8 cellular contexts compared by ENCODE assay signal in genomic region chr16:11797957-11798299, GRCh38. TPM values are rescaled to one million over a fixed set of nuclear protein-coding genes. Genes with fewer than 3 reads are reported as not detected.
DNase-seq lines count a peak whose midpoint lies in the region; ATAC-seq, FAIRE-seq and TF ChIP-seq lines count a peak whose summit lies in the region.

No MANE protein-coding gene starts in this region.

- 2 to 5% (median 3%) methylated on average over 7 of the region's 7 CpGs for WGBS in small intestine, 3 donors

- H3K27ac ChIP-seq in CD4-positive, alpha-beta T cell (ENCODE audit: low read depth, low read length): peak overlapping the region; percentile 94
- H3K27ac ChIP-seq in HL-60 (replicated peaks) (peak overlapping the region; percentile 74), small intestine (ENCODE audit: low read depth in 1 of 2, low read length in 1 of 2) (peak overlapping the region; percentile 79 to 99)

- POLR2A ChIA-PET in CD4-positive, alpha-beta T cell (lab: Charles Lee): interaction anchor here (0.7 to 6.2 kb wide), 18 partner anchors 9 to 856 kb away, joined by 3 to 168 read pairs (median 6); partner anchors contain the start of genes DEXI, GSPT1, RSL1D1 and TXNDC11
- POLR2A ChIA-PET in activated naive CD8-positive, alpha-beta T cell treated with anti-CD3 and anti-CD28 coated beads, Interleukin-2, amount 10 ng/mL, durations not matched to agents 7 days and 5 days (lab: Charles Lee): interaction anchor here (0.7 to 3.5 kb wide), 14 partner anchors 11 to 282 kb away, joined by 3 to 36 read pairs (median 5); partner anchors contain the start of genes GSPT1, LITAF, RSL1D1 and SNX29

- no peak for FAIRE-seq in small intestine (lab: Jason Lieb, UNC)

- H3K9me3 Mint-ChIP-seq in CD4-positive, alpha-beta T cell: no peaks in the 10 kb centered on the region
- H3K9me3 Mint-ChIP-seq in activated naive CD8-positive, alpha-beta T cell treated with anti-CD3 and anti-CD28 coated beads, Interleukin-2, amount 10 ng/mL, durations not matched to agents 7 days and 5 days: no peaks in the 10 kb centered on the region

- H3K36me3 Mint-ChIP-seq in CD4-positive, alpha-beta T cell (ENCODE audit: low read depth): peaks cover 39% of the 10 kb centered on the region
- H3K36me3 Mint-ChIP-seq in activated naive CD8-positive, alpha-beta T cell treated with anti-CD3 and anti-CD28 coated beads, Interleukin-2, amount 10 ng/mL, durations not matched to agents 7 days and 5 days: peaks cover 15% of the 10 kb centered on the region

- intact Hi-C loops in CD4-positive, alpha-beta T cell (cut with DNase I, micrococcal nuclease): loop anchor here (1.0 to 5.0 kb wide), 8 partner anchors 15 to 856 kb away; partner anchors contain the start of genes TXNDC11 (in 2 of the 2), CLEC16A (in 1 of the 2), DEXI (in 1 of the 2) and GSPT1 (in 1 of the 2)

- TF ChIP-seq CTCF in CD4-positive, alpha-beta T cell (IDR thresholded peaks at IDR 0.05): no peak
- no peak for TF ChIP-seq CTCF in HL-60 (IDR thresholded peaks at IDR 0.05; ENCODE audit: insufficient read depth, low read length)

- CTCF ChIA-PET in CD4-positive, alpha-beta T cell (lab: Charles Lee): interaction anchor here (1.1 to 3.8 kb wide), 12 partner anchors 12 to 266 kb away, joined by 3 to 37 read pairs (median 6); partner anchors contain the start of gene TXNDC11

- H3K4me1 Mint-ChIP-seq in CD4-positive, alpha-beta T cell (ENCODE audit: low read depth): peaks cover 74% of the 10 kb centered on the region
- H3K4me1 Mint-ChIP-seq in activated naive CD8-positive, alpha-beta T cell treated with anti-CD3 and anti-CD28 coated beads, Interleukin-2, amount 10 ng/mL, durations not matched to agents 7 days and 5 days: peaks cover 58% of the 10 kb centered on the region

- H3K4me3 Mint-ChIP-seq in CD4-positive, alpha-beta T cell: peak overlapping the region; percentile 97
- peak overlapping the region; percentile 91 for H3K4me3 Mint-ChIP-seq in activated naive CD8-positive, alpha-beta T cell treated with anti-CD3 and anti-CD28 coated beads, Interleukin-2, amount 10 ng/mL, durations not matched to agents 7 days and 5 days

- H3K36me3 ChIP-seq in small intestine (ENCODE audit: control insufficient read depth in 2 of 2, insufficient read depth in 2 of 2, low read length in 2 of 2): no peaks in the 10 kb centered on the region

- no peaks in the 10 kb centered on the region for H3K9me3 ChIP-seq in CD4-positive, alpha-beta T cell (ENCODE audit: control insufficient read depth, low read length)
- no peaks in the 10 kb centered on the region for H3K9me3 ChIP-seq in small intestine (ENCODE audit: control insufficient read depth, low read depth)

- DNase-seq in CD4-positive, alpha-beta T cell: no peak
- DNase-seq in HL-60 (ENCODE audit: low read depth in 1 of 2, low spot score in 1 of 2): peak in 1 of 2 experiments; percentile 23
- no peak for DNase-seq in activated naive CD8-positive, alpha-beta T cell treated with anti-CD3 and anti-CD28 coated beads, Interleukin-2, amount 10 ng/mL, durations not matched to agents 7 days and 5 days
- DNase-seq in small intestine: peak; percentile 37
- no peak for DNase-seq in DMS153 (lab: John Stamatoyannopoulos, UW)

- H3K27ac Mint-ChIP-seq in CD4-positive, alpha-beta T cell: peak overlapping the region; percentile 100
- H3K27ac Mint-ChIP-seq in activated naive CD8-positive, alpha-beta T cell treated with anti-CD3 and anti-CD28 coated beads, Interleukin-2, amount 10 ng/mL, durations not matched to agents 7 days and 5 days: peak overlapping the region; percentile 90

- H3K4me3 ChIP-seq in HL-60 (replicated peaks; ENCODE audit: insufficient read depth, low read length) (peak overlapping the region; percentile 73), iPS-11a (ENCODE audit: low read depth, low read length) (peak overlapping the region; percentile 57), small intestine (ENCODE audit: low read depth in 1 of 2, low read length in 2 of 2) (peak overlapping the region; percentile 47 to 73)

- no peaks in the 10 kb centered on the region for H3K27me3 Mint-ChIP-seq in CD4-positive, alpha-beta T cell
- no peaks in the 10 kb centered on the region for H3K27me3 Mint-ChIP-seq in activated naive CD8-positive, alpha-beta T cell treated with anti-CD3 and anti-CD28 coated beads, Interleukin-2, amount 10 ng/mL, durations not matched to agents 7 days and 5 days

- H3K27me3 ChIP-seq in CD4-positive, alpha-beta T cell (ENCODE audit: control insufficient read depth, insufficient read depth, low read length): no peaks in the 10 kb centered on the region
- H3K27me3 ChIP-seq in HL-60 (ENCODE audit: insufficient read depth, poor library complexity, severe bottlenecking) (no peaks in the 10 kb centered on the region), small intestine (ENCODE audit: control insufficient read depth in 2 of 2, insufficient read depth in 2 of 2, low read length in 2 of 2) (no peaks in the 10 kb centered on the region)

- no peak for ATAC-seq in CD4-positive, alpha-beta T cell (ENCODE audit: poor library complexity)
- ATAC-seq in activated naive CD8-positive, alpha-beta T cell treated with anti-CD3 and anti-CD28 coated beads, Interleukin-2, amount 10 ng/mL, durations not matched to agents 7 days and 5 days (ENCODE audit: low read depth): no peak
- ATAC-seq in HG02610 (IDR thresholded peaks at IDR 0.05; ENCODE audit: unreplicated experiment) (no peak), GM19395 (IDR thresholded peaks at IDR 0.05; ENCODE audit: unreplicated experiment) (no peak)

- H3K4me1 ChIP-seq in small intestine (ENCODE audit: control insufficient read depth in 2 of 2, insufficient read depth in 1 of 2, low read depth in 1 of 2, low read length in 1 of 2): peaks cover 4 to 29% of the 10 kb centered on the region in 2 donors

RNA-seq across cellular contexts. Expression of gene ZC3H7A, which starts 0.9 kb away (rescaled TPM):
- total RNA-seq in CD4-positive, alpha-beta T cell: 100 to 1,000 TPM; 131 to 143 TPM
- 10 to 100 TPM; 73.1 to 82.5 TPM for total RNA-seq in activated naive CD8-positive, alpha-beta T cell treated with anti-CD3 and anti-CD28 coated beads, Interleukin-2, amount 10 ng/mL, durations not matched to agents 7 days and 5 days
- 10 to 100 TPM; 21.2 to 39.1 (median 34.6) TPM for polyA plus RNA-seq in small intestine

RNA-seq across cellular contexts. Expression of gene RSL1D1, which starts 53.4 kb away (rescaled TPM):
- 100 to 1,000 TPM; 224 to 237 TPM for total RNA-seq in CD4-positive, alpha-beta T cell
- total RNA-seq in activated naive CD8-positive, alpha-beta T cell treated with anti-CD3 and anti-CD28 coated beads, Interleukin-2, amount 10 ng/mL, durations not matched to agents 7 days and 5 days: 100 to 1,000 TPM; 159 to 165 TPM
- polyA plus RNA-seq in small intestine: 100 to 1,000 TPM in 1 of 3 donors, 10 to 100 TPM in 2; 53.0 to 106 (median 89.7) TPM

RNA-seq across cellular contexts. Expression of gene TXNDC11, which starts 55.3 kb away (rescaled TPM):
- 100 to 1,000 TPM; 111 to 112 TPM for total RNA-seq in CD4-positive, alpha-beta T cell
- total RNA-seq in activated naive CD8-positive, alpha-beta T cell treated with anti-CD3 and anti-CD28 coated beads, Interleukin-2, amount 10 ng/mL, durations not matched to agents 7 days and 5 days: 10 to 100 TPM; 30.7 to 38.3 TPM
- polyA plus RNA-seq in small intestine: 10 to 100 TPM; 49.7 to 73.4 (median 49.7) TPM
